In the genomic region with DNA sequence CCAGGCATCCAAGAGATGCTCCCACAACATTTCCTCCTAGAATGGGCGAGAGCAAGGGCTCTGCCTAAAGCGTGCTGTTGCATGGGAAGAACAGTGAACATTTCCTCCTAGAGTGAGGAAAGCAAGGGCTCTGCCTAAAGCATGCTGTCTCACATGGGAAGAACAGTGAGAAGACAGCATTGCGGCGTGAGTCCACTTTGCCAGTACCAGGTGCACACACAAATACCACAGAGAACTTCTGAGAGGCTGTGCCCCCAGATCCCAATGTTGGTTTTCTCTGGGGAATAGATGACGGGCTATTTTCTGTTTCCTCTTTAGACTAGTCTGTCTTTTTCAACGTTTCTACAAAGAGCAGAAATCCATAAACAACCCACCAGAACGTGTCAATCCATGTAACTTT, we compare ENCODE assay signal across 17 cellular contexts.
DNase-seq lines count a peak whose midpoint lies in the region; ATAC-seq and TF ChIP-seq lines count a peak whose summit lies in the region.
"Had no signal": no experiment of that assay in that cellular context is flagged by ENCODE, and none has a peak within 500 bp of the region (broad histone marks: within the 10 kb centered on the region; RNA-seq: fewer than 3 reads in every experiment).

No MANE protein-coding gene starts in this region.

- H3K9me2 ChIP-seq in hepatocyte (replicated peaks; ENCODE audit: insufficient read depth): no peaks in the 10 kb centered on the region

- H3K4ac ChIP-seq in H9 (ENCODE audit: low read depth, low read length) (no peak overlapping the region), neuronal stem cell (ENCODE audit: low read length) (no peak overlapping the region)

- H4K8ac ChIP-seq in H9 (replicated peaks; ENCODE audit: insufficient read length, low read depth, low read length) (no peak overlapping the region), neuronal stem cell (ENCODE audit: low read depth, low read length) (no peak overlapping the region)

- H3K36me3 ChIP-seq in RWPE2 (ENCODE audit: low read depth) (peaks cover 20% of the 10 kb centered on the region), suprapubic skin (peaks cover 91% of the 10 kb centered on the region), hepatocyte (replicated peaks; ENCODE audit: insufficient read depth, low read depth) (no peaks in the 10 kb centered on the region), neuronal stem cell (replicated peaks in 1 of 2; ENCODE audit: control insufficient read depth in 2 of 2, insufficient read depth in 2 of 2, low read length in 2 of 2) (no peaks in the 10 kb centered on the region)

- H4K91ac ChIP-seq in H9 (ENCODE audit: insufficient read length, low read depth, low read length): no peak overlapping the region
- H4K91ac ChIP-seq in neuronal stem cell (ENCODE audit: low read depth, low read length, poor library complexity): no peak overlapping the region

- H2AK5ac ChIP-seq in H9 (ENCODE audit: insufficient read length, low read length) (no peak overlapping the region), neuronal stem cell (ENCODE audit: low read depth, low read length) (no peak overlapping the region)

- H2BK15ac ChIP-seq in H9 (ENCODE audit: low read depth, low read length) (no peak overlapping the region), neuronal stem cell (ENCODE audit: low read length) (no peak overlapping the region)

- no peak overlapping the region for H3K18ac ChIP-seq in H9 (ENCODE audit: insufficient read length, low read depth, low read length)
- H3K18ac ChIP-seq in neuronal stem cell (ENCODE audit: low read length): no peak overlapping the region

- H3K9ac ChIP-seq in H9 (ENCODE audit: extremely low read depth, insufficient read length, low read length) (no peak overlapping the region), neuronal stem cell (ENCODE audit: low read depth, low read length, poor library complexity) (no peak overlapping the region)

- H3K27me3 ChIP-seq in H9 (ENCODE audit: insufficient read depth, low read length): no peaks in the 10 kb centered on the region
- no peaks in the 10 kb centered on the region for H3K27me3 ChIP-seq in RWPE2 (ENCODE audit: insufficient read depth, poor library complexity, severe bottlenecking)
- no peaks in the 10 kb centered on the region for H3K27me3 ChIP-seq in suprapubic skin
- no peaks in the 10 kb centered on the region for H3K27me3 ChIP-seq in hepatocyte
- H3K27me3 ChIP-seq in neuronal stem cell (ENCODE audit: control insufficient read depth in 3 of 3, insufficient read depth in 3 of 3, low read depth in 1 of 3, low read length in 3 of 3): no peaks in the 10 kb centered on the region

- TF ChIP-seq CTCF in H9 (conservative IDR thresholded peaks at IDR 0.05) (no peak), RWPE2 (IDR thresholded peaks at IDR 0.05; ENCODE audit: poor library complexity, severe bottlenecking) (no peak), suprapubic skin (IDR thresholded peaks at IDR 0.05) (no peak), hepatocyte (IDR thresholded peaks at IDR 0.05; ENCODE audit: poor library complexity) (no peak)

- no CpG with 5 or more reads among the region's 7 CpGs for WGBS in H9 (ENCODE audit: extremely low coverage, insufficient read length, low lambda C conversion rate)
- 76% methylated on average over 7 of the region's 7 CpGs for WGBS in suprapubic skin
- 88% methylated on average over 7 of the region's 7 CpGs for WGBS in hepatocyte (ENCODE audit: low lambda C conversion rate, missing lambda C conversion rate)
- WGBS in neuronal stem cell (ENCODE audit: extremely low coverage in 2 of 2, insufficient read length in 2 of 2, insufficient replicate concordance in 1 of 2), 2 donors: no CpG with 5 or more reads among the region's 7 CpGs

- H2BK120ac ChIP-seq in H9 (ENCODE audit: low read depth, low read length, poor library complexity, severe bottlenecking) (no peak overlapping the region), neuronal stem cell (ENCODE audit: low read depth, low read length) (no peak overlapping the region)

- H3K79me1 ChIP-seq in H9 (ENCODE audit: insufficient read depth, low read depth, low read length, poor library complexity, severe bottlenecking) (no peaks in the 10 kb centered on the region), neuronal stem cell (ENCODE audit: low read depth, low read length) (no peaks in the 10 kb centered on the region)

- H3T11ph ChIP-seq in H9 (ENCODE audit: low read length): no peak overlapping the region

- H3K4me1 ChIP-seq in H9 (ENCODE audit: insufficient read depth, low read length) (peaks cover 6% of the 10 kb centered on the region; the same call in 1 of the 2 replicates), RWPE2 (ENCODE audit: insufficient read depth, poor library complexity, severe bottlenecking) (no peaks in the 10 kb centered on the region), suprapubic skin (no peaks in the 10 kb centered on the region), hepatocyte (ENCODE audit: insufficient read depth) (no peaks in the 10 kb centered on the region), neuronal stem cell (ENCODE audit: control insufficient read depth in 2 of 2, insufficient read depth in 1 of 2, low read depth in 1 of 2, low read length in 2 of 2) (peaks cover 16 to 21% of the 10 kb centered on the region in 2 donors)
- H3K4me1 ChIP-seq: HAP-1 had no signal

- TF ChIP-seq EP300 in suprapubic skin (IDR thresholded peaks at IDR 0.05): no peak

- ATAC-seq in RWPE2 (ENCODE audit: low read depth) (no peak), HG02571 (IDR thresholded peaks at IDR 0.05; ENCODE audit: unreplicated experiment) (no peak)
- ATAC-seq: K562, PC-3 had no signal

- H3K4me2 ChIP-seq in H9 (ENCODE audit: insufficient read depth, insufficient read length, low read length) (no peak overlapping the region), hepatocyte (no peak overlapping the region), neuronal stem cell (ENCODE audit: insufficient read depth, low read length, poor library complexity, severe bottlenecking) (no peak overlapping the region)

- H3K23me2 ChIP-seq in H9 (ENCODE audit: insufficient read length, low read depth, low read length, poor library complexity, severe bottlenecking): no peaks in the 10 kb centered on the region

- H3K14ac ChIP-seq in H9 (ENCODE audit: insufficient read depth, low read length): no peak overlapping the region
- H3K14ac ChIP-seq in neuronal stem cell (ENCODE audit: low read length): no peak overlapping the region

- no peak for TF ChIP-seq POLR2A in suprapubic skin (IDR thresholded peaks at IDR 0.05)

- H3K4me3 ChIP-seq in RWPE2 (ENCODE audit: severe bottlenecking): no peak overlapping the region
- H3K4me3 ChIP-seq in suprapubic skin: no peak overlapping the region
- no peak overlapping the region for H3K4me3 ChIP-seq in hepatocyte
- H3K4me3 ChIP-seq in neuronal stem cell (ENCODE audit: low read length in 2 of 2): no peak overlapping the region
- H3K4me3 ChIP-seq: HAP-1, K562 had no signal

- H2AFZ ChIP-seq in H9 (ENCODE audit: low read length) (no peak overlapping the region), hepatocyte (no peak overlapping the region), neuronal stem cell (ENCODE audit: low read length) (no peak overlapping the region)

- H3K56ac ChIP-seq in H9 (ENCODE audit: insufficient read length, low read depth, low read length): no peak overlapping the region

- H3K79me2 ChIP-seq in H9 (ENCODE audit: insufficient read depth, low read length) (no peaks in the 10 kb centered on the region), hepatocyte (no peaks in the 10 kb centered on the region)

- H3K23ac ChIP-seq in H9 (ENCODE audit: insufficient read length, low read depth, low read length) (no peak overlapping the region), neuronal stem cell (ENCODE audit: low read depth, low read length, poor library complexity) (no peak overlapping the region)

- H3K9me3 ChIP-seq in H9 (ENCODE audit: control insufficient read depth, low read depth, low read length): no peaks in the 10 kb centered on the region
- H3K9me3 ChIP-seq in RWPE2 (ENCODE audit: severe bottlenecking): no peaks in the 10 kb centered on the region
- no peaks in the 10 kb centered on the region for H3K9me3 ChIP-seq in suprapubic skin
- no peaks in the 10 kb centered on the region for H3K9me3 ChIP-seq in hepatocyte (ENCODE audit: low read depth)
- H3K9me3 ChIP-seq in neuronal stem cell (replicated peaks in 1 of 2; ENCODE audit: control insufficient read depth in 2 of 2, insufficient read depth in 1 of 2, low read depth in 1 of 2, low read length in 2 of 2): peaks cover 0 to 3% of the 10 kb centered on the region in 2 donors
- H3K9me3 ChIP-seq: HAP-1 had no signal

- H3K27ac ChIP-seq in H9 (ENCODE audit: insufficient read length, low read depth, low read length) (no peak overlapping the region), RWPE2 (ENCODE audit: poor library complexity, severe bottlenecking) (no peak overlapping the region), suprapubic skin (no peak overlapping the region), hepatocyte (no peak overlapping the region), neuronal stem cell (replicated peaks; ENCODE audit: low read length) (no peak overlapping the region)
- H3K27ac ChIP-seq: RWPE1 had no signal

- no peak overlapping the region for H2BK20ac ChIP-seq in H9 (ENCODE audit: low read depth, low read length, poor library complexity, severe bottlenecking)

- peaks cover 14 to 18% (median 15%) of the 10 kb centered on the region in 3 experiments for H3K36me3 Mint-ChIP-seq in H9 (ENCODE audit: insufficient read depth in 1 of 3, low read depth in 3 of 3)

- H3K27ac Mint-ChIP-seq in H9: peak overlapping the region in 2 of 3 experiments; percentile 49 to 72; a peak in 2 of 7 replicates
- H3K27ac Mint-ChIP-seq: CD14-positive monocyte had no signal

- H3K4me3 Mint-ChIP-seq in H9: no peak overlapping the region
- H3K4me3 Mint-ChIP-seq: CD14-positive monocyte had no signal

- DNase-seq in H9 (peak; percentile 14), RWPE2 (ENCODE audit: low spot score) (peak; percentile 34), islet precursor cell (peak; percentile 35), suprapubic skin (ENCODE audit: low spot score in 2 of 2) (peak; percentile 16 to 29), hepatocyte (ENCODE audit: low spot score) (no peak), neuronal stem cell (ENCODE audit: low spot score) (no peak), NCI-H69 (lab: John Stamatoyannopoulos, UW) (no peak)
- DNase-seq: DMS79 treated with DMSO at 0.1 percent for 48 hours, NCI-H1105 treated with DMSO at 0.1 percent for 48 hours, NCI-H1694, NCI-H774, PC-3 had no signal

- no peak overlapping the region for H2BK5ac ChIP-seq in H9 (ENCODE audit: insufficient read length, low read length)
- H2BK5ac ChIP-seq in neuronal stem cell (ENCODE audit: low read length): no peak overlapping the region

- peaks cover 14 to 19% of the 10 kb centered on the region in 2 experiments for H3K9me3 Mint-ChIP-seq in H9

- peaks cover 15% of the 10 kb centered on the region for H3K27me3 Mint-ChIP-seq in H9 (ENCODE audit: low read depth)

- H2BK12ac ChIP-seq in H9 (ENCODE audit: insufficient read length, low read depth, low read length) (no peak overlapping the region), neuronal stem cell (ENCODE audit: low read length) (no peak overlapping the region)

- H4K20me1 ChIP-seq in H9 (ENCODE audit: control insufficient read depth, insufficient read depth, insufficient read length) (no peaks in the 10 kb centered on the region), hepatocyte (ENCODE audit: insufficient read depth, poor library complexity, severe bottlenecking) (no peaks in the 10 kb centered on the region)

- H4K5ac ChIP-seq in H9 (ENCODE audit: insufficient read length, low read depth, low read length): no peak overlapping the region

- H3K4me1 Mint-ChIP-seq in H9: peaks cover 45 to 59% of the 10 kb centered on the region in 2 experiments

Comparison
In these comparisons a context has a peak if more than half of its experiments do, and no peak if none do; other contexts are left out.
1. DNase-seq: peak in H9 (single experiment), RWPE2 (single experiment), islet precursor cell (single experiment) and suprapubic skin (2 of 2); none in hepatocyte (single experiment), neuronal stem cell (single experiment) and NCI-H69 (single experiment).